In the genomic region with DNA sequence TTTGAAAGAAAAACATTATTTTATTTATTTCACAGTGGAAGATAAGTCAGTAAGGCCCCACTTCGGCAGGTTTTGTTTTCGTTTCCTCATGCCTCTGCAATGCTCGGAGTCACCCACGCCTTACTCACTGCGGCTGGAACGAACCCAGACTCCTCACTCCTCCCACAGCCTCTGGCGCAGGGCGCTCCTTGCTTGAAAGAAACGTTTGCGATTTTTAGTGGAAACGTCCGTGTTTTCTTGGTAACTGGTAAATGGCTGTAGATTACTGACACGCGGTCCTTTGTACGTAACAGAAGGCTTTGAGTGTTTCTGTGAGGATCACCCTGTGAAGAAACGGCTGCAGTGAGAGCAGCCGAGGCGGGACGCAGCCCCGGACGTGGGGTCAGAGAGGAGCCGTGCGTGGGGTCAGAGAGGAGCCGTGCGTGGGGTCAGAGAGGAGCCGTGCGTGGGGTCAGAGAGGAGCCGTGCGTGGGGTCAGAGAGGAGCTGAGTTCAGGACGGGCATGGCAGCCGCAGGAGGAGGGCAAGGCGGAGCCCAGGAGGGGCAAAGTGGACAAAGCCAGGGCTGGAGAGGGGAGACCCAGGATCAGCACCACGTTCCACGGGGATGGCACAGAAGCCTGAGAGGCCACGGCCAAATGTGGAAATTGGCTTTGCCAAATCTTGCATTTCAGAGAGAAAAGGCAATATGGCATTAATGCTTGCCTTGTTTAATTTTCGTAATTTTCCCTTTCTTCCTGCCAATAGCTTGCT, we compare ENCODE assay signal across 7 cellular contexts.
DNase-seq lines count a peak whose midpoint lies in the region; TF ChIP-seq lines count a peak whose summit lies in the region.

No MANE protein-coding gene starts in this region.

- no peak for TF ChIP-seq CTCF in endothelial cell (IDR thresholded peaks at IDR 0.05; ENCODE audit: unreplicated experiment)

- no peaks in the 10 kb centered on the region for H3K27me3 ChIP-seq in MG63

- DNase-seq in MG63 (peak; percentile 78), dedifferentiated amniotic fluid mesenchymal stem cell (ENCODE audit: extremely low spot score) (peak; percentile 73), mucosa of gallbladder (ENCODE audit: low spot score) (peak; percentile 76), ureter (ENCODE audit: low spot score) (peak; percentile 81), GF-D8 (lab: John Stamatoyannopoulos, UW) (no peak), NCI-H1048 (lab: John Stamatoyannopoulos, UW) (no peak), endothelial cell (ENCODE audit: low spot score) (no peak)

- no peak overlapping the region for H3K27ac Mint-ChIP-seq in endothelial cell (ENCODE audit: unreplicated experiment)

- peaks cover 2% of the 10 kb centered on the region for H3K27me3 Mint-ChIP-seq in endothelial cell (ENCODE audit: unreplicated experiment)

- H3K9me3 Mint-ChIP-seq in endothelial cell (ENCODE audit: unreplicated experiment) = no peaks in the 10 kb centered on the region

- no peaks in the 10 kb centered on the region for H3K36me3 ChIP-seq in MG63

- no peaks in the 10 kb centered on the region for H3K4me1 Mint-ChIP-seq in endothelial cell (ENCODE audit: unreplicated experiment)

- H3K4me3 ChIP-seq in MG63 = peak overlapping the region; percentile 43

- no peak overlapping the region for H3K4me3 Mint-ChIP-seq in endothelial cell (ENCODE audit: unreplicated experiment)

- H3K36me3 Mint-ChIP-seq in endothelial cell (ENCODE audit: low read depth, unreplicated experiment) = no peaks in the 10 kb centered on the region

- H3K9me3 ChIP-seq in MG63 = no peaks in the 10 kb centered on the region

Comparison
In these comparisons a context has a peak if more than half of its experiments do, and no peak if none do; other contexts are left out.
1. DNase-seq: peak in MG63 (single experiment), dedifferentiated amniotic fluid mesenchymal stem cell (single experiment), mucosa of gallbladder (single experiment) and ureter (single experiment); none in GF-D8 (single experiment), NCI-H1048 (single experiment) and endothelial cell (single experiment).